Comparison of ENCODE assay signal across 10 cellular contexts in the genomic region with DNA sequence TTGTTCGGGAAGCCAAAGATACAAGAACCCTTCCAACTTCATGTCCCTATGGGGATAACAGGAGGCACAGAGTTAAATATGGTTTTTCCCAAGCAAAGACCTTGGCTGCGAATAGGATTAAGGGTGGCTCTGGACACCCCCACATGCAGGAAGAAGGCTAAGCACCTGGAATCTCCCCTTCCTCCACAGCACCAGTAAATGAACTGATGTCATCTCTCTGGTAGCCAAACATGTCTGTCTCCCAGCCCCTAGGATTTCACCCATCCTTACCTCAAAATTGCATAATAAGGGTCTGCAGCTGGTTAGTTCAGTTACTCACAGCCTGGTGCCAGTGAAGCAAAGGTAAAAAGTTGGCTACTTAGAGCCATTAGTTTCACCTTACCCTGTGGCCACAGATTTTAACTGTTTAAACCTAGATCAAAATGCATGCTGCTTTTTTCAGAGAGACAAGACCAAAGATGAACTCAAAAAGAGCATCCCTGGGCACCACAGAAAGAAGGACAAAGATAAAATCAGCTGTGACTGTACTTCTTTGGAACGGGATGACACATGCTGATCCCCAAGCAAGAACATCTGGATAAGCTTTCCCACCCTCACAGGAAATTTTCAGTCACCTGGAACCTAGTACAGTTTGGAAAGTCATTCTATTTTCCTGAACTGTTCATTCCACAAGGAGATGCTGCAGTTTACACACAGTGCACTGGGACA.
A peak's percentile ranks its signal among the peaks of the same experiment; 100 is the strongest.
DNase-seq lines count a peak whose midpoint lies in the region; ATAC-seq and TF ChIP-seq lines count a peak whose summit lies in the region.
"Had no signal": no experiment of that assay in that cellular context is flagged by ENCODE, and none has a peak within 500 bp of the region (broad histone marks: within the 10 kb centered on the region; RNA-seq: fewer than 3 reads in every experiment).

No MANE protein-coding gene starts in this region.

- DNase-seq in NCI-H2171 treated with DMSO at 0.1 percent for 48 hours (lab: John Stamatoyannopoulos, UW) (peak; percentile 48), NCI-H2171 (lab: John Stamatoyannopoulos, UW) (no peak), RWPE2 (ENCODE audit: low spot score) (no peak), glomerular visceral epithelial cell (ENCODE audit: extremely low spot score) (peak; percentile 88), smooth muscle cell (lab: John Stamatoyannopoulos, UW; ENCODE audit: unreplicated experiment) (no peak), GM19240 (ENCODE audit: insufficient read length, low spot score) (no peak)
- DNase-seq: activated CD4-positive, alpha-beta T cell treated with anti-CD3 and anti-CD28 coated beads, Interleukin-2, amount 10 ng/mL, durations not matched to agents 24 days and 14 days had no signal

- H3F3A ChIP-seq in smooth muscle cell (ENCODE audit: low read depth) = peaks cover 72% of the 10 kb centered on the region

- no peaks in the 10 kb centered on the region for H3K36me3 ChIP-seq in RWPE2 (ENCODE audit: low read depth)
- H3K36me3 ChIP-seq in smooth muscle cell (ENCODE audit: low read depth) = no peaks in the 10 kb centered on the region
- H3K36me3 ChIP-seq: tibial nerve had no signal

- peak overlapping the region; percentile 77 for H3K4me2 ChIP-seq in smooth muscle cell

- peak; percentile 8 for TF ChIP-seq CTCF in RWPE2 (IDR thresholded peaks at IDR 0.05; ENCODE audit: poor library complexity, severe bottlenecking)
- no peak for TF ChIP-seq CTCF in smooth muscle cell (IDR thresholded peaks at IDR 0.05; ENCODE audit: borderline replicate concordance, insufficient read depth, poor library complexity, severe bottlenecking)

- no peak overlapping the region for H2AFZ ChIP-seq in smooth muscle cell (ENCODE audit: low read depth)

- ATAC-seq in RWPE2 (ENCODE audit: low read depth) (peak; percentile 62), GM21360 (IDR thresholded peaks at IDR 0.05; ENCODE audit: unreplicated experiment) (no peak), GM21737 (IDR thresholded peaks at IDR 0.05; ENCODE audit: unreplicated experiment) (no peak)

- no peaks in the 10 kb centered on the region for H4K20me1 ChIP-seq in smooth muscle cell (ENCODE audit: low read depth)

- WGBS in smooth muscle cell (ENCODE audit: low lambda C conversion rate) = 14% methylated on average over 3 of the region's 3 CpGs

- H3K27ac ChIP-seq in RWPE2 (ENCODE audit: poor library complexity, severe bottlenecking) (peak overlapping the region; percentile 91), smooth muscle cell (ENCODE audit: low read depth) (peak overlapping the region; percentile 94)

- H3K79me2 ChIP-seq in smooth muscle cell (ENCODE audit: low read depth) = peaks cover 17% of the 10 kb centered on the region

- H3K9me3 ChIP-seq in RWPE2 (ENCODE audit: severe bottlenecking) = no peaks in the 10 kb centered on the region
- no peaks in the 10 kb centered on the region for H3K9me3 ChIP-seq in smooth muscle cell (replicated peaks; ENCODE audit: low read depth)
- H3K9me3 ChIP-seq: tibial nerve had no signal

- H3K9ac ChIP-seq in smooth muscle cell (ENCODE audit: low read depth) = peak overlapping the region; percentile 86

- H3K4me1 ChIP-seq in RWPE2 (ENCODE audit: insufficient read depth, poor library complexity, severe bottlenecking) (peaks cover 25% of the 10 kb centered on the region), smooth muscle cell (ENCODE audit: low read depth) (peaks cover 72% of the 10 kb centered on the region)

- H3K4me3 ChIP-seq in RWPE2 (ENCODE audit: severe bottlenecking) (no peak overlapping the region), smooth muscle cell (no peak overlapping the region)
- H3K4me3 ChIP-seq: tibial nerve had no signal

- no peaks in the 10 kb centered on the region for H3K27me3 ChIP-seq in RWPE2 (ENCODE audit: insufficient read depth, poor library complexity, severe bottlenecking)
- no peaks in the 10 kb centered on the region for H3K27me3 ChIP-seq in smooth muscle cell (ENCODE audit: low read depth)
- H3K27me3 ChIP-seq: tibial nerve had no signal

Comparison
In these comparisons a context has a peak if more than half of its experiments do, and no peak if none do; other contexts are left out.
1. DNase-seq: peak in NCI-H2171 treated with DMSO at 0.1 percent for 48 hours (single experiment) and glomerular visceral epithelial cell (single experiment); none in NCI-H2171 (single experiment), RWPE2 (single experiment), smooth muscle cell (single experiment) and GM19240 (single experiment).